ENCODE assay signal across 23 cellular contexts in genomic region chr7:30155481-30155880, GRCh38. TPM values are rescaled to one million over a fixed set of nuclear protein-coding genes. Genes with fewer than 3 reads are reported as not detected.
DNase-seq lines count a peak whose midpoint lies in the region; ATAC-seq and TF ChIP-seq lines count a peak whose summit lies in the region.
"Had no signal": no experiment of that assay in that cellular context is flagged by ENCODE, and none has a peak within 500 bp of the region (broad histone marks: within the 10 kb centered on the region; RNA-seq: fewer than 3 reads in every experiment).

No MANE protein-coding gene starts in this region.

- H3K9me3 Mint-ChIP-seq in H9, result no peaks in the 10 kb centered on the region
- H3K9me3 Mint-ChIP-seq: CD8-positive, alpha-beta memory T cell had no signal

- no peaks in the 10 kb centered on the region for H3K27me3 ChIP-seq in left lung
- no peaks in the 10 kb centered on the region for H3K27me3 ChIP-seq in thyroid gland
- no peaks in the 10 kb centered on the region for H3K27me3 ChIP-seq in H9 (ENCODE audit: insufficient read depth, low read length)
- H3K27me3 ChIP-seq: body of pancreas, pancreas, right atrium auricular region had no signal

- H2BK15ac ChIP-seq in H9 (ENCODE audit: low read depth, low read length), result no peak overlapping the region

- no peak overlapping the region for H2AK5ac ChIP-seq in H9 (ENCODE audit: insufficient read length, low read length)

- TF ChIP-seq CTCF in left lung (IDR thresholded peaks at IDR 0.05) (no peak), thyroid gland (IDR thresholded peaks at IDR 0.05) (no peak), H9 (conservative IDR thresholded peaks at IDR 0.05) (no peak)

- no peaks in the 10 kb centered on the region for H3K27me3 Mint-ChIP-seq in H9 (ENCODE audit: low read depth)
- H3K27me3 Mint-ChIP-seq: CD8-positive, alpha-beta memory T cell had no signal

- no peak overlapping the region for H3K9ac ChIP-seq in H9 (ENCODE audit: extremely low read depth, insufficient read length, low read length)

- H3T11ph ChIP-seq in H9 (ENCODE audit: low read length), result no peak overlapping the region

- no peak overlapping the region for H2BK5ac ChIP-seq in H9 (ENCODE audit: insufficient read length, low read length)

- no peak overlapping the region for H4K5ac ChIP-seq in H9 (ENCODE audit: insufficient read length, low read depth, low read length)

- H2AFZ ChIP-seq in H9 (ENCODE audit: low read length), result no peak overlapping the region

- H3K36me3 ChIP-seq in left lung (no peaks in the 10 kb centered on the region), thyroid gland (peaks cover 0 to 8% of the 10 kb centered on the region in 2 donors)

- H3K27ac Mint-ChIP-seq in H9, result peak overlapping the region in 1 of 3 experiments; percentile 69; a peak in 2 of 7 replicates

- H4K20me1 ChIP-seq in H9 (ENCODE audit: control insufficient read depth, insufficient read depth, insufficient read length), result no peaks in the 10 kb centered on the region

- H3K4ac ChIP-seq in H9 (ENCODE audit: low read depth, low read length), result no peak overlapping the region

- no peak overlapping the region for H3K14ac ChIP-seq in H9 (ENCODE audit: insufficient read depth, low read length)

- no peak overlapping the region for H3K56ac ChIP-seq in H9 (ENCODE audit: insufficient read length, low read depth, low read length)

- no peak overlapping the region for H3K4me3 Mint-ChIP-seq in H9
- H3K4me3 Mint-ChIP-seq: CD8-positive, alpha-beta memory T cell had no signal

- DNase-seq in NCI-H2081 (lab: John Stamatoyannopoulos, UW), result peak; percentile 34 to 58
- DNase-seq in NCI-H2081 treated with DMSO at 0.1 percent for 48 hours (lab: John Stamatoyannopoulos, UW), result no peak
- peak; percentile 56 for DNase-seq in NCI-H2107 treated with DMSO at 0.1 percent for 48 hours (lab: John Stamatoyannopoulos, UW; ENCODE audit: unreplicated experiment)
- DNase-seq in left lung, result no peak
- peak; percentile 49 to 57 for DNase-seq in thyroid gland
- no peak for DNase-seq in GDM1 (lab: John Stamatoyannopoulos, UW)
- DNase-seq in islet precursor cell, result no peak
- no peak for DNase-seq in H9
- DNase-seq: 8988T; activated gamma-delta T cell; activated T-cell treated with anti-CD3 and anti-CD28 coated beads, Interleukin-2, amount 50 U/mL, for 1 hour; body of pancreas; CD8-positive, alpha-beta memory T cell; left ventricle myocardium superior; mucosa of descending colon; NCI-H1092; NCI-H1930; NCI-H446 treated with DMSO at 0.1 percent for 48 hours; pancreas; stimulated activated CD4-positive, alpha-beta T cell treated with anti-CD3 and anti-CD28 coated beads, Interleukin-12 subunit alpha, Interleukin-12 subunit beta, amount 100 ng/mL, for 4 hours; stimulated activated CD4-positive, alpha-beta T cell treated with anti-CD3 and anti-CD28 coated beads, Interleukin-4, amount 100 ng/mL, for 1 hour had no signal

- peak; percentile 91 for ATAC-seq in left lung
- ATAC-seq: body of pancreas, left ventricle myocardium superior, mucosa of descending colon, SK-N-SH treated with all-trans-retinoic acid at 6 μM for 48 hours had no signal

- H3K9me3 ChIP-seq in left lung (no peaks in the 10 kb centered on the region), thyroid gland (no peaks in the 10 kb centered on the region), H9 (ENCODE audit: control insufficient read depth, low read depth, low read length) (no peaks in the 10 kb centered on the region)
- H3K9me3 ChIP-seq: body of pancreas, mucosa of descending colon, pancreas, right atrium auricular region had no signal

- no peak overlapping the region for H4K8ac ChIP-seq in H9 (replicated peaks; ENCODE audit: insufficient read length, low read depth, low read length)

- H3K79me2 ChIP-seq in H9 (ENCODE audit: insufficient read depth, low read length), result no peaks in the 10 kb centered on the region

- H3K4me3 ChIP-seq in left lung, result no peak overlapping the region
- H3K4me3 ChIP-seq in thyroid gland (replicated peaks in 1 of 3), result no peak overlapping the region
- H3K4me3 ChIP-seq: body of pancreas, mucosa of descending colon, pancreas, right atrium auricular region had no signal

- no peak overlapping the region for H2BK20ac ChIP-seq in H9 (ENCODE audit: low read depth, low read length, poor library complexity, severe bottlenecking)

- H3K18ac ChIP-seq in H9 (ENCODE audit: insufficient read length, low read depth, low read length), result no peak overlapping the region

- peaks cover 20 to 36% of the 10 kb centered on the region in 2 experiments for H3K4me1 Mint-ChIP-seq in H9

- H3K23me2 ChIP-seq in H9 (ENCODE audit: insufficient read length, low read depth, low read length, poor library complexity, severe bottlenecking), result no peaks in the 10 kb centered on the region

- no peaks in the 10 kb centered on the region for H3K79me1 ChIP-seq in H9 (ENCODE audit: insufficient read depth, low read depth, low read length, poor library complexity, severe bottlenecking)

- intact Hi-C loops in left lung (cut with DNase I), result no loop called here
- intact Hi-C loops in thyroid gland (cut with DNase I), result no loop called here

- H3K36me3 Mint-ChIP-seq in H9 (ENCODE audit: insufficient read depth in 1 of 3, low read depth in 3 of 3), result peaks cover 0 to 2% (median 0%) of the 10 kb centered on the region in 3 experiments; a peak in 1 of 7 replicates

- 47 to 53% methylated on average over 8 of the region's 8 CpGs for WGBS in thyroid gland, 2 donors
- whole genome bisulfite sequencing in H9 (ENCODE audit: extremely low coverage, insufficient read length, low lambda C conversion rate), result no CpG with 5 or more reads among the region's 8 CpGs

- H2BK12ac ChIP-seq in H9 (ENCODE audit: insufficient read length, low read depth, low read length), result no peak overlapping the region

- H3K27ac ChIP-seq in left lung (no peak overlapping the region), thyroid gland (no peak overlapping the region), H9 (ENCODE audit: insufficient read length, low read depth, low read length) (no peak overlapping the region)
- H3K27ac ChIP-seq: body of pancreas, pancreas, right atrium auricular region had no signal

- no peak overlapping the region for H2BK120ac ChIP-seq in H9 (ENCODE audit: low read depth, low read length, poor library complexity, severe bottlenecking)

- no peak for TF ChIP-seq POLR2A in thyroid gland (IDR thresholded peaks at IDR 0.05)

- H3K23ac ChIP-seq in H9 (ENCODE audit: insufficient read length, low read depth, low read length), result no peak overlapping the region

- no peak overlapping the region for H4K91ac ChIP-seq in H9 (ENCODE audit: insufficient read length, low read depth, low read length)

- H3K4me1 ChIP-seq in left lung (peaks cover 4 to 27% of the 10 kb centered on the region in 2 donors), thyroid gland (peaks cover 0 to 8% of the 10 kb centered on the region in 2 donors), H9 (ENCODE audit: insufficient read depth, low read length) (peaks cover 5% of the 10 kb centered on the region; the same call in 1 of the 2 replicates)

- H3K4me2 ChIP-seq in H9 (ENCODE audit: insufficient read depth, insufficient read length, low read length), result no peak overlapping the region

RNA-seq across cellular contexts. Expression of gene MTURN, which starts 20.7 kb away (rescaled TPM):
- total RNA-seq in left lung, result 10 to 100 TPM; 15.6 to 18.2 TPM
- 10 to 100 TPM; 32.0 to 86.3 (median 44.0) TPM for total RNA-seq in thyroid gland
- total RNA-seq in H9 (2021), result 3.4 and 5.5 TPM in 2 replicates

Comparison
In these comparisons a context has a peak if more than half of its experiments do, and no peak if none do; other contexts are left out.
1. DNase-seq: peak in NCI-H2081 (2 of 2), NCI-H2107 treated with DMSO at 0.1 percent for 48 hours (single experiment) and thyroid gland (2 of 2); none in NCI-H2081 treated with DMSO at 0.1 percent for 48 hours (single experiment), left lung (0 of 2), GDM1 (single experiment), islet precursor cell (single experiment) and H9 (single experiment).